ENCODE assay signal across 8 cellular contexts in the genomic region with DNA sequence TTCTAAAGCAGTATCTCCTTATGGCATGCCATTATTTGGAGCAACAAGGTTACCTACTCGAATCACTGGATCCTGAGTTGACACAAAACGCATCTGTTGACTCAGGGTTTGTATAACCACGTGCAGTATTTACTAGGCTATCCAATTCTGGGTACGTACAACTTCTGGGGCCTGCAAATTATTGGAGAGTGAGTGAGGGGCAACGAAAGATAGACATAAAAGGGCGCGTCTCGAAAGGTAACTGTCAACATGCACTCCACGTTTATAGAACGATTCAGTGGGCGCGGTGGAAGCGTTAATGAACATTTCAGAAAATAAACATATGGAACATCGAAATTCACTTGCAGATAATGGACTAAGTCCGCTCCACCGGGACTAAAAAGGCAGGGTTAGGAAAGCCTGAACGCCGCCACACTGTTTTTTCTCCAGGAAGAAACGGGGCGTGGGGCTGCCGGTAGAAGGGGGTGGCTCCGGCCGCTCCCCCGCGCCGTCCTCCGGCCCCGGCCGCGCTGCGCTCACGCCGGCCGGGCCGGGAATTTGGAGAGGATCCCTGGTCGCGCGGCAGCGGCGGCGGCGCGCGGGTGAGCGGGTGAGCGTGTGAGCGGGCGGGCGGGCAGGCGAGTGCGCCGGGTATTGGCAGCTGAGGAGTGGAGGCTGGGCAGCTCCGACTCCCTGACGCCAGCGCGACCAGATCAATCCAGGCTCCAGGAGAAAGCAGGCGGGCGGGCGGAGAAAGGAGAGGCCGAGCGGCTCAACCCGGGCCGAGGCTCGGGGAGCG. TPM values are rescaled to one million over a fixed set of nuclear protein-coding genes. Genes with fewer than 3 reads are reported as not detected.
DNase-seq lines count a peak whose midpoint lies in the region; ATAC-seq and TF ChIP-seq lines count a peak whose summit lies in the region.

SMAD1 (plus strand) TSS at position 690 of the 778 bp plus-strand sequence. CDS start 32,761 bp downstream, outside the sequence.

- in situ Hi-C loops in G401 (cut with HindIII; ENCODE audit: low sequenced_read_pairs): no loop called here

- peak; percentile 59 for ATAC-seq in GM21825 (IDR thresholded peaks at IDR 0.05; ENCODE audit: unreplicated experiment)

- no peak for TF ChIP-seq CTCF in retinal pigment epithelial cell (conservative IDR thresholded peaks at IDR 0.05; ENCODE audit: low read depth, low read length)

- peak; percentile 82 for DNase-seq in G401 (ENCODE audit: low spot score)
- DNase-seq in Kasumi-1 (lab: John Stamatoyannopoulos, UW): peak; percentile 69 to 71
- peak; percentile 40 for DNase-seq in SKM-1 (lab: John Stamatoyannopoulos, UW; ENCODE audit: unreplicated experiment)
- DNase-seq in brain pericyte (ENCODE audit: low read depth, low spot score): peak; percentile 38
- peak; percentile 53 for DNase-seq in retinal pigment epithelial cell (ENCODE audit: low read depth)
- DNase-seq in OCI-M2 (lab: John Stamatoyannopoulos, UW; ENCODE audit: unreplicated experiment): no peak

- H3K4me3 ChIP-seq in iPS-11a (ENCODE audit: low read depth, low read length) (peak within 1 kb of the TSS; percentile 38), retinal pigment epithelial cell (ENCODE audit: low read length) (peak within 1 kb of the TSS; percentile 85)

RNA-seq across cellular contexts. Expression of gene SMAD1, which starts in this region (rescaled TPM):
- 1.4 and 3.9 TPM in 2 replicates for total RNA-seq in G401 (2014; rRNA removed; shearing (Covaris generic))
